ENCODE assay signal across 1 cellular context in genomic region chr18:10015288-10015701, GRCh38.
TF ChIP-seq lines count a peak whose summit lies in the region.

No MANE protein-coding gene starts in this region.

TF ChIP-seq in SK-N-SH, 30 proteins besides CTCF, POLR2A, EP300 and RAD21 (continued from another document):
- TF ChIP-seq IRF3 (IDR thresholded peaks at IDR 0.05; ENCODE audit: low read depth, low read length) = no peak
